ENCODE assay signal across 32 cellular contexts in the genomic region with DNA sequence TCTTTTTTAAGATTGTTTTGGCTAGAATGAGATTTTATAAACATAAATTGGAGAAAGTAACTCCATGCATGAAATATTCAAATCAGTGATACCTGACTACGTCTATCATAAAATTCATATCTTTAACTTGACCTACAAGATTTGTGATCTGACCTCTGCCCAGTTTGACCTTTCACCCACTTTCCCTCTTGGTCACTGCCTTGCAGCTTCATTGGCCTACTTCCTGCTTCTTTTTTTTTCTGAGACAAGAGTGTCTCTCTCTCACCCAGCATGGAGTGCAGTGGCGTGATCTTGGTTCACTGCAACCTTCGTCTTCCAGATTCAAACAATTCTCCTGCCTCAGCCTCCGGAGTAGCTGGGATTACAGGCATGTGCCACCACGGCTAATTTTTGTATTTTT.
"Had no signal": no experiment of that assay in that cellular context is flagged by ENCODE, and none has a peak within 500 bp of the region (broad histone marks: within the 10 kb centered on the region; RNA-seq: fewer than 3 reads in every experiment).

No MANE protein-coding gene starts in this region.

- H3K4me3 Mint-ChIP-seq: activated CD4-positive, alpha-beta T cell treated with anti-CD3 and anti-CD28 coated beads, Interleukin-2, amount 10 ng/mL, durations not matched to agents 7 days and 5 days; activated CD8-positive, alpha-beta T cell treated with anti-CD3 and anti-CD28 coated beads for 36 hours; activated naive CD4-positive, alpha-beta T cell treated with anti-CD3 and anti-CD28 coated beads, Interleukin-2, amount 50 U/mL, for 24 hours; activated naive CD8-positive, alpha-beta T cell treated with anti-CD3 and anti-CD28 coated beads for 36 hours; activated naive CD8-positive, alpha-beta T cell treated with anti-CD3 and anti-CD28 coated beads, Interleukin-2, amount 50 U/mL, for 24 hours; activated T-cell treated with anti-CD3 and anti-CD28 coated beads, Interleukin-2, amount 50 U/mL, for 4 hours; activated T-helper 17 cell treated with anti-CD3 and anti-CD28 coated beads, Interleukin-2, amount 50 U/mL, for 72 hours; effector memory CD8-positive, alpha-beta T cell; T-helper 17 cell; T-helper 2 cell treated with Interferon-gamma antibody and Interleukin-4, amounts not matched to agents 5 μg/mL and 100 μg/mL, for 36 hours had no signal

- H3K27me3 Mint-ChIP-seq: activated CD4-positive, alpha-beta T cell treated with anti-CD3 and anti-CD28 coated beads, Interleukin-2, amount 10 ng/mL, durations not matched to agents 7 days and 5 days; activated CD8-positive, alpha-beta T cell treated with anti-CD3 and anti-CD28 coated beads for 36 hours; activated naive CD4-positive, alpha-beta T cell treated with anti-CD3 and anti-CD28 coated beads, Interleukin-2, amount 50 U/mL, for 24 hours; activated naive CD8-positive, alpha-beta T cell treated with anti-CD3 and anti-CD28 coated beads for 36 hours; activated naive CD8-positive, alpha-beta T cell treated with anti-CD3 and anti-CD28 coated beads, Interleukin-2, amount 50 U/mL, for 24 hours; activated T-helper 17 cell treated with anti-CD3 and anti-CD28 coated beads, Interleukin-2, amount 50 U/mL, for 72 hours had no signal

- H3K4me1 ChIP-seq: foreskin keratinocyte, gastrocnemius medialis had no signal

- H3K4me3 ChIP-seq: adrenal gland, body of pancreas, esophagus muscularis mucosa, gastrocnemius medialis had no signal

- H3K9me3 Mint-ChIP-seq: activated CD4-positive, alpha-beta T cell treated with anti-CD3 and anti-CD28 coated beads, Interleukin-2, amount 10 ng/mL, durations not matched to agents 7 days and 5 days; activated CD8-positive, alpha-beta T cell treated with anti-CD3 and anti-CD28 coated beads for 36 hours; activated naive CD4-positive, alpha-beta T cell treated with anti-CD3 and anti-CD28 coated beads, Interleukin-2, amount 50 U/mL, for 24 hours; activated naive CD8-positive, alpha-beta T cell treated with anti-CD3 and anti-CD28 coated beads, Interleukin-2, amount 50 U/mL, for 24 hours; activated T-cell treated with anti-CD3 and anti-CD28 coated beads, Interleukin-2, amount 50 U/mL, for 4 hours; activated T-helper 17 cell treated with anti-CD3 and anti-CD28 coated beads, Interleukin-2, amount 50 U/mL, for 72 hours; T-helper 2 cell treated with Interferon-gamma antibody and Interleukin-4, amounts not matched to agents 5 μg/mL and 100 μg/mL, for 36 hours had no signal

- H3K9me3 ChIP-seq: adrenal gland, body of pancreas, esophagus muscularis mucosa, gastrocnemius medialis had no signal

- H3K36me3 ChIP-seq: adrenal gland, gastrocnemius medialis had no signal

- H3K4me1 Mint-ChIP-seq: activated CD4-positive, alpha-beta T cell treated with anti-CD3 and anti-CD28 coated beads, Interleukin-2, amount 10 ng/mL, durations not matched to agents 7 days and 5 days; activated T-helper 17 cell treated with anti-CD3 and anti-CD28 coated beads, Interleukin-2, amount 50 U/mL, for 72 hours; T-helper 17 cell had no signal

- ATAC-seq: activated CD8-positive, alpha-beta T cell treated with anti-CD3 and anti-CD28 coated beads for 36 hours; activated naive CD8-positive, alpha-beta T cell treated with anti-CD3 and anti-CD28 coated beads, Interleukin-2, amount 50 U/mL, for 24 hours; activated T-cell treated with anti-CD3 and anti-CD28 coated beads, Interleukin-2, amount 50 U/mL, for 4 hours; activated T-helper 17 cell treated with anti-CD3 and anti-CD28 coated beads, Interleukin-2, amount 50 U/mL, for 72 hours; body of pancreas; effector memory CD8-positive, alpha-beta T cell; foreskin keratinocyte; gastrocnemius medialis; T-helper 17 cell had no signal

- DNase-seq: activated CD4-positive, alpha-beta T cell treated with anti-CD3 and anti-CD28 coated beads for 1 hour; activated CD4-positive, alpha-beta T cell treated with anti-CD3 and anti-CD28 coated beads for 4 hours; activated CD4-positive, alpha-beta T cell treated with anti-CD3 and anti-CD28 coated beads, Interleukin-2, amount 10 ng/mL, durations not matched to agents 7 days and 5 days; activated CD4-positive, alpha-beta T cell treated with anti-CD3 and anti-CD28 coated beads, Interleukin-2, amount 50 U/mL, for 4 hours; activated CD8-positive, alpha-beta memory T cell treated with anti-CD3 and anti-CD28 coated beads for 24 hours; activated CD8-positive, alpha-beta T cell treated with anti-CD3 and anti-CD28 coated beads for 36 hours; activated effector memory CD4-positive, alpha-beta T cell treated with Interleukin-2 at 50 U/mL for 16 hours; activated gamma-delta T cell treated with Interleukin-2 at 50 U/mL for 16 hours; activated naive CD4-positive, alpha-beta T cell treated with Interleukin-2 at 50 U/mL for 16 hours; activated naive CD8-positive, alpha-beta T cell treated with anti-CD3 and anti-CD28 coated beads for 36 hours; activated naive CD8-positive, alpha-beta T cell treated with anti-CD3 and anti-CD28 coated beads, Interleukin-2, amount 50 U/mL, for 24 hours; activated T-cell treated with anti-CD3 and anti-CD28 coated beads, Interleukin-2, amount 50 U/mL, for 4 hours; adrenal gland; amygdala; aorta; body of pancreas; caudate nucleus; cortex of kidney; dermis blood vessel endothelial cell; effector CD4-positive, alpha-beta T cell; effector memory CD8-positive, alpha-beta T cell; erythroblast; foreskin keratinocyte; gastrocnemius medialis; glutamatergic neuron; T-helper 1 cell; T-helper 17 cell; T1000 had no signal

- H3K27ac ChIP-seq: adrenal gland, body of pancreas, esophagus muscularis mucosa, foreskin keratinocyte, gastrocnemius medialis had no signal

- H3K27ac Mint-ChIP-seq: activated CD4-positive, alpha-beta T cell treated with anti-CD3 and anti-CD28 coated beads, Interleukin-2, amount 10 ng/mL, durations not matched to agents 7 days and 5 days; activated CD8-positive, alpha-beta T cell treated with anti-CD3 and anti-CD28 coated beads for 36 hours; activated naive CD4-positive, alpha-beta T cell treated with anti-CD3 and anti-CD28 coated beads, Interleukin-2, amount 50 U/mL, for 24 hours; activated naive CD8-positive, alpha-beta T cell treated with anti-CD3 and anti-CD28 coated beads for 36 hours; activated naive CD8-positive, alpha-beta T cell treated with anti-CD3 and anti-CD28 coated beads, Interleukin-2, amount 50 U/mL, for 24 hours; activated T-helper 17 cell treated with anti-CD3 and anti-CD28 coated beads, Interleukin-2, amount 50 U/mL, for 72 hours; T-helper 17 cell; T-helper 2 cell treated with Interferon-gamma antibody and Interleukin-4, amounts not matched to agents 5 μg/mL and 100 μg/mL, for 36 hours had no signal

- H3K27me3 ChIP-seq: adrenal gland, body of pancreas, esophagus muscularis mucosa, foreskin keratinocyte, gastrocnemius medialis had no signal
